In the genomic region with DNA sequence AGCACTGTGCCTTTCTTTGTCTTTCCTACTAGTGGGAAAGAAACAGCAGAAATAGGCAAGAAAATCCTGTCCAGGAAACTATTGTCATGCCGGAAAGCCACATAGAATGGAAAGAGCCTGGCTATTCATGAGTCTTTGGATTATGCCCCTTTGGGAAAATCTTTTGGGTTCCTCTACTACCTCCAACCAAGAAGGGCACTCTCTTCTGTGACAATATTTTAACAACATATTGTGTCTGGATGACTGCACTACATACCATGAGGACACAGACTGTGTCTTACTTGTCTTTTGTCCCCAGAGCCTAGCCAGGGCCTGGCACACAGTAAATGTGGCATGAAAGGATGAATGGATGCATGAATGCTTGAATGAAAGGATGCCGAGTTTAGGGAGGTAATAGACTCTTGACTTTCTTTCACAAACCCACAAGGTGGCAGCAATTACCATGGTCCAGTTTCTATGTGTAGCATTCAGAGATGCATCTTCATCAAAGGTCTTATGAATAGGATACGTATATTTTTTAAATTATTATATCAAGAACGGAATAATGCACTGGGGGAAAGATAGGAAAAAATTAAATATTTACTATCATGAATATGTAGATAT, we compare ENCODE assay signal across 9 cellular contexts. TPM values are rescaled to one million over a fixed set of nuclear protein-coding genes. Genes with fewer than 3 reads are reported as not detected.
DNase-seq lines count a peak whose midpoint lies in the region; ATAC-seq and TF ChIP-seq lines count a peak whose summit lies in the region.
"Had no signal": no experiment of that assay in that cellular context is flagged by ENCODE, and none has a peak within 500 bp of the region (broad histone marks: within the 10 kb centered on the region; RNA-seq: fewer than 3 reads in every experiment).

No MANE protein-coding gene starts in this region.

- H3K27me3 ChIP-seq in gastroesophageal sphincter: peaks cover 4% of the 10 kb centered on the region

- H3K4me1 ChIP-seq in gastroesophageal sphincter: peaks cover 0 to 5% (median 0%) of the 10 kb centered on the region in 3 donors

- no peaks in the 10 kb centered on the region for H3K36me3 ChIP-seq in gastroesophageal sphincter

- peaks cover 4% of the 10 kb centered on the region for H3K9me3 Mint-ChIP-seq in progenitor cell of endocrine pancreas (ENCODE audit: low read depth)
- H3K9me3 Mint-ChIP-seq: central memory CD8-positive, alpha-beta T cell had no signal

- no peak for TF ChIP-seq EP300 in gastroesophageal sphincter (IDR thresholded peaks at IDR 0.05)

- H3K4me3 Mint-ChIP-seq in progenitor cell of endocrine pancreas (ENCODE audit: low read depth): no peak overlapping the region
- H3K4me3 Mint-ChIP-seq: central memory CD8-positive, alpha-beta T cell had no signal

- H3K27ac Mint-ChIP-seq in progenitor cell of endocrine pancreas: no peak overlapping the region

- H3K9me3 ChIP-seq in gastroesophageal sphincter: no peaks in the 10 kb centered on the region

- DNase-seq in stimulated activated naive CD4-positive, alpha-beta T cell (lab: John Stamatoyannopoulos, UW): peak in 4 of 6 experiments; percentile 3 to 56 (median 29)
- DNase-seq in stimulated activated naive CD4-positive, alpha-beta T cell treated with Interleukin-2 at 50 U/mL for 16 hours (lab: John Stamatoyannopoulos, UW): no peak
- peak; percentile 65 for DNase-seq in NCI-H2227 (lab: John Stamatoyannopoulos, UW; ENCODE audit: unreplicated experiment)
- DNase-seq in activated CD4-positive, alpha-beta T cell treated with anti-CD3 and anti-CD28 coated beads, Interleukin-2, amount 50 U/mL, for 1 hour: peak; percentile 23
- DNase-seq in progenitor cell of endocrine pancreas (ENCODE audit: low spot score, unreplicated experiment): no peak

- no peak for TF ChIP-seq POLR2A in gastroesophageal sphincter (IDR thresholded peaks at IDR 0.05)

- H3K36me3 Mint-ChIP-seq in progenitor cell of endocrine pancreas (ENCODE audit: insufficient read depth): no peaks in the 10 kb centered on the region

- H3K27me3 Mint-ChIP-seq in progenitor cell of endocrine pancreas: no peaks in the 10 kb centered on the region

- WGBS in gastroesophageal sphincter (ENCODE audit: low coverage in 1 of 2), 2 donors: 22 to 23% methylated on average over 4 of the region's 4 CpGs

- peak; percentile 44 to 70 (median 66) for TF ChIP-seq CTCF in gastroesophageal sphincter (IDR thresholded peaks at IDR 0.05)
- peak; percentile 66 for TF ChIP-seq CTCF in progenitor cell of endocrine pancreas (IDR thresholded peaks at IDR 0.05; ENCODE audit: unreplicated experiment)

- ATAC-seq in HG02852 (IDR thresholded peaks at IDR 0.05; ENCODE audit: unreplicated experiment) (peak; percentile 73), gastroesophageal sphincter (no peak), GM19455 (IDR thresholded peaks at IDR 0.05; ENCODE audit: unreplicated experiment) (no peak)

- H3K27ac ChIP-seq in gastroesophageal sphincter: no peak overlapping the region

- no peak overlapping the region for H3K4me3 ChIP-seq in gastroesophageal sphincter

- peaks cover 5% of the 10 kb centered on the region for H3K4me1 Mint-ChIP-seq in progenitor cell of endocrine pancreas (ENCODE audit: low read depth)
- H3K4me1 Mint-ChIP-seq: central memory CD8-positive, alpha-beta T cell had no signal

RNA-seq across cellular contexts. Expression of a gene that starts 30.3 kb away (rescaled TPM):
- total RNA-seq in gastroesophageal sphincter: not detected
- 0.50 and 1.00 TPM in 2 replicates for total RNA-seq in progenitor cell of endocrine pancreas

RNA-seq across cellular contexts. Expression of a gene that starts 48.7 kb away (rescaled TPM):
- 10 to 100 TPM; 47.4 to 93.1 (median 60.6) TPM for total RNA-seq in gastroesophageal sphincter
- total RNA-seq in progenitor cell of endocrine pancreas: 29.8 and 30.1 TPM in 2 replicates

Comparison
In these comparisons a context has a peak if more than half of its experiments do, and no peak if none do; other contexts are left out.
1. DNase-seq: peak in stimulated activated naive CD4-positive, alpha-beta T cell (4 of 6), NCI-H2227 (single experiment) and activated CD4-positive, alpha-beta T cell treated with anti-CD3 and anti-CD28 coated beads, Interleukin-2, amount 50 U/mL, for 1 hour (single experiment); none in stimulated activated naive CD4-positive, alpha-beta T cell treated with Interleukin-2 at 50 U/mL for 16 hours (single experiment) and progenitor cell of endocrine pancreas (single experiment).